ENCODE assay signal across 14 cellular contexts in genomic region chr14:89364316-89364715, GRCh38. TPM values are rescaled to one million over a fixed set of nuclear protein-coding genes. Genes with fewer than 3 reads are reported as not detected.
A peak's percentile ranks its signal among the peaks of the same experiment; 100 is the strongest.
DNase-seq lines count a peak whose midpoint lies in the region; ATAC-seq and TF ChIP-seq lines count a peak whose summit lies in the region.
"Had no signal": no experiment of that assay in that cellular context is flagged by ENCODE, and none has a peak within 500 bp of the region (broad histone marks: within the 10 kb centered on the region; RNA-seq: fewer than 3 reads in every experiment).

No MANE protein-coding gene starts in this region.

- H3K27ac ChIP-seq in RWPE1: no peak overlapping the region
- H3K27ac ChIP-seq: GM23248, thyroid gland had no signal

- CTCF ChIA-PET in activated CD4-positive, alpha-beta memory T cell treated with anti-CD3 and anti-CD28 coated beads, Interleukin-2, amount 10 ng/mL, durations not matched to agents 7 days and 5 days (lab: Charles Lee): interaction anchor here (1.2 to 1.3 kb wide), 2 partner anchors 10 to 12 kb away, joined by 4 read pairs; no protein-coding TSS in a partner anchor
- CTCF ChIA-PET in RWPE1 (lab: Yijun Ruan, JAX): no interaction called here

- TF ChIP-seq CTCF in GM12865 (IDR thresholded peaks at IDR 0.05; ENCODE audit: insufficient read depth, low read depth, low read length, missing control alignments): no peak
- no peak for TF ChIP-seq CTCF in RWPE1 (conservative IDR thresholded peaks at IDR 0.05; ENCODE audit: low read depth)

- peak overlapping the region; percentile 54 for H3K4me3 ChIP-seq in GM12865 (ENCODE audit: low read depth, low read length)
- H3K4me3 ChIP-seq: GM23248, thyroid gland had no signal

- peak overlapping the region; percentile 74 for H3K4me3 Mint-ChIP-seq in T-helper 2 cell treated with Interferon-gamma antibody and Interleukin-4, amounts not matched to agents 5 μg/mL and 100 μg/mL, for 36 hours
- peak overlapping the region; percentile 64 for H3K4me3 Mint-ChIP-seq in activated CD4-positive, alpha-beta memory T cell treated with anti-CD3 and anti-CD28 coated beads, Interleukin-2, amount 10 ng/mL, durations not matched to agents 7 days and 5 days
- peak overlapping the region; percentile 75 to 90 (median 86) for H3K4me3 Mint-ChIP-seq in naive B cell
- H3K4me3 Mint-ChIP-seq: brain had no signal

- no peaks in the 10 kb centered on the region for H3K27me3 Mint-ChIP-seq in T-helper 2 cell treated with Interferon-gamma antibody and Interleukin-4, amounts not matched to agents 5 μg/mL and 100 μg/mL, for 36 hours (ENCODE audit: low read depth)
- no peaks in the 10 kb centered on the region for H3K27me3 Mint-ChIP-seq in activated CD4-positive, alpha-beta memory T cell treated with anti-CD3 and anti-CD28 coated beads, Interleukin-2, amount 10 ng/mL, durations not matched to agents 7 days and 5 days
- H3K27me3 Mint-ChIP-seq in naive B cell: no peaks in the 10 kb centered on the region
- H3K27me3 Mint-ChIP-seq: brain had no signal

- peaks cover 12% of the 10 kb centered on the region for H3K36me3 Mint-ChIP-seq in T-helper 2 cell treated with Interferon-gamma antibody and Interleukin-4, amounts not matched to agents 5 μg/mL and 100 μg/mL, for 36 hours (ENCODE audit: low read depth)
- peaks cover 17% of the 10 kb centered on the region for H3K36me3 Mint-ChIP-seq in activated CD4-positive, alpha-beta memory T cell treated with anti-CD3 and anti-CD28 coated beads, Interleukin-2, amount 10 ng/mL, durations not matched to agents 7 days and 5 days (ENCODE audit: low read depth)
- peaks cover 0 to 6% of the 10 kb centered on the region in 2 donors for H3K36me3 Mint-ChIP-seq in naive B cell

- POLR2A ChIA-PET in activated CD4-positive, alpha-beta memory T cell treated with anti-CD3 and anti-CD28 coated beads, Interleukin-2, amount 10 ng/mL, durations not matched to agents 7 days and 5 days (lab: Charles Lee): interaction anchor here (1.1 to 2.3 kb wide), 4 partner anchors 12 to 357 kb away, joined by 5 to 12 read pairs (median 8); no protein-coding TSS in a partner anchor
- POLR2A ChIA-PET in RWPE1 (lab: Yijun Ruan, JAX; ENCODE audit: low non-redundant PET): no interaction called here

- no peaks in the 10 kb centered on the region for H3K9me3 Mint-ChIP-seq in T-helper 2 cell treated with Interferon-gamma antibody and Interleukin-4, amounts not matched to agents 5 μg/mL and 100 μg/mL, for 36 hours
- peaks cover 2% of the 10 kb centered on the region for H3K9me3 Mint-ChIP-seq in activated CD4-positive, alpha-beta memory T cell treated with anti-CD3 and anti-CD28 coated beads, Interleukin-2, amount 10 ng/mL, durations not matched to agents 7 days and 5 days
- no peaks in the 10 kb centered on the region for H3K9me3 Mint-ChIP-seq in naive B cell

- H3K4me1 Mint-ChIP-seq in T-helper 2 cell treated with Interferon-gamma antibody and Interleukin-4, amounts not matched to agents 5 μg/mL and 100 μg/mL, for 36 hours (ENCODE audit: low read depth): peaks cover 36% of the 10 kb centered on the region
- peaks cover 30% of the 10 kb centered on the region for H3K4me1 Mint-ChIP-seq in activated CD4-positive, alpha-beta memory T cell treated with anti-CD3 and anti-CD28 coated beads, Interleukin-2, amount 10 ng/mL, durations not matched to agents 7 days and 5 days
- H3K4me1 Mint-ChIP-seq in naive B cell: peaks cover 55 to 73% (median 57%) of the 10 kb centered on the region in 3 donors

- DNase-seq in T-helper 2 cell treated with Interferon-gamma antibody and Interleukin-4, amounts not matched to agents 5 μg/mL and 100 μg/mL, for 36 hours (ENCODE audit: low spot score): no peak
- DNase-seq in T-helper 2 cell (no peak), GM12865 (ENCODE audit: low read depth) (no peak), naive B cell (no peak), RWPE1 (ENCODE audit: low spot score) (no peak), ACHN (no peak)
- DNase-seq in activated CD4-positive, alpha-beta memory T cell treated with anti-CD3 and anti-CD28 coated beads, Interleukin-2, amount 10 ng/mL, durations not matched to agents 7 days and 5 days: no peak
- no peak for DNase-seq in effector CD4-positive, alpha-beta T cell
- DNase-seq: 8988T, DMS 273 treated with DMSO at 0.1 percent for 48 hours, GM23248, NCI-H2107, thyroid gland had no signal

- in situ Hi-C loops in ACHN (cut with HindIII; ENCODE audit: low pct_ligation_motif_present, low pct_unique_long_range_greater_than_20kb, low sequenced_read_pairs): no loop called here

- H3K27ac Mint-ChIP-seq in T-helper 2 cell treated with Interferon-gamma antibody and Interleukin-4, amounts not matched to agents 5 μg/mL and 100 μg/mL, for 36 hours: peak overlapping the region; percentile 87
- H3K27ac Mint-ChIP-seq in activated CD4-positive, alpha-beta memory T cell treated with anti-CD3 and anti-CD28 coated beads, Interleukin-2, amount 10 ng/mL, durations not matched to agents 7 days and 5 days: peak overlapping the region; percentile 78
- peak overlapping the region; percentile 93 to 98 (median 96) for H3K27ac Mint-ChIP-seq in naive B cell

- no peak for ATAC-seq in naive B cell (ENCODE audit: low read depth in 2 of 2)

RNA-seq across cellular contexts. Expression of gene FOXN3, which starts 52.7 kb away (rescaled TPM):
- total RNA-seq in activated CD4-positive, alpha-beta memory T cell treated with anti-CD3 and anti-CD28 coated beads, Interleukin-2, amount 10 ng/mL, durations not matched to agents 7 days and 5 days: 10 to 100 TPM; 73.1 to 78.3 TPM
- 10 to 100 TPM; 47.8 to 77.5 (median 58.7) TPM for polyA plus RNA-seq in naive B cell (ENCODE audit: low read depth in 6 of 6)
